ENCODE assay signal across 8 cellular contexts in genomic region chr1:116667577-116668105, GRCh38. TPM values are rescaled to one million over a fixed set of nuclear protein-coding genes. Genes with fewer than 3 reads are reported as not detected.
A peak's percentile ranks its signal among the peaks of the same experiment; 100 is the strongest.
DNase-seq lines count a peak whose midpoint lies in the region; ATAC-seq and TF ChIP-seq lines count a peak whose summit lies in the region.

Gene IGSF3 (minus strand): TSS chr1:116667733. CDS start chr1:116666326, 1,407 bp downstream.

- DNase-seq in DMS153 (lab: John Stamatoyannopoulos, UW) (peak; percentile 27), NCI-H748 treated with DMSO at 0.1 percent for 48 hours (lab: John Stamatoyannopoulos, UW) (peak; percentile 59), erythroblast (lab: John Stamatoyannopoulos, UW) (peak; percentile 83 to 87), myocyte (ENCODE audit: low read depth) (peak; percentile 56), inferior parietal cortex (ENCODE audit: extremely low spot score) (no peak)
- peak; percentile 59 for DNase-seq in activated CD8-positive, alpha-beta memory T cell treated with anti-CD3 and anti-CD28 coated beads, Interleukin-2, amount 10 ng/mL, durations not matched to agents 7 days and 5 days

- H3K27ac Mint-ChIP-seq in activated CD8-positive, alpha-beta memory T cell treated with anti-CD3 and anti-CD28 coated beads, Interleukin-2, amount 10 ng/mL, durations not matched to agents 7 days and 5 days, result no peak within 1 kb of the TSS
- no peak within 1 kb of the TSS for H3K27ac Mint-ChIP-seq in stimulated activated naive CD8-positive, alpha-beta T cell treated with anti-CD3 and anti-CD28 coated beads, Interleukin-15, Interleukin-2, amounts not matched to agents 100 ng/mL and 50 ng/mL, for 24 hours

- peak; percentile 55 for ATAC-seq in HG02571 (IDR thresholded peaks at IDR 0.05; ENCODE audit: unreplicated experiment)
- peak; percentile 91 for ATAC-seq in activated CD8-positive, alpha-beta memory T cell treated with anti-CD3 and anti-CD28 coated beads, Interleukin-2, amount 10 ng/mL, durations not matched to agents 7 days and 5 days

- H3K9me3 Mint-ChIP-seq in activated CD8-positive, alpha-beta memory T cell treated with anti-CD3 and anti-CD28 coated beads, Interleukin-2, amount 10 ng/mL, durations not matched to agents 7 days and 5 days (ENCODE audit: low read depth), result no peaks in the 10 kb centered on the region
- no peaks in the 10 kb centered on the region for H3K9me3 Mint-ChIP-seq in stimulated activated naive CD8-positive, alpha-beta T cell treated with anti-CD3 and anti-CD28 coated beads, Interleukin-15, Interleukin-2, amounts not matched to agents 100 ng/mL and 50 ng/mL, for 24 hours

- H3K4me1 Mint-ChIP-seq in activated CD8-positive, alpha-beta memory T cell treated with anti-CD3 and anti-CD28 coated beads, Interleukin-2, amount 10 ng/mL, durations not matched to agents 7 days and 5 days, result peaks cover 12% of the 10 kb centered on the region
- peaks cover 26% of the 10 kb centered on the region for H3K4me1 Mint-ChIP-seq in stimulated activated naive CD8-positive, alpha-beta T cell treated with anti-CD3 and anti-CD28 coated beads, Interleukin-15, Interleukin-2, amounts not matched to agents 100 ng/mL and 50 ng/mL, for 24 hours (ENCODE audit: low read depth)

- H3K4me3 Mint-ChIP-seq in activated CD8-positive, alpha-beta memory T cell treated with anti-CD3 and anti-CD28 coated beads, Interleukin-2, amount 10 ng/mL, durations not matched to agents 7 days and 5 days, result peak within 1 kb of the TSS; percentile 61
- peak within 1 kb of the TSS; percentile 81 for H3K4me3 Mint-ChIP-seq in stimulated activated naive CD8-positive, alpha-beta T cell treated with anti-CD3 and anti-CD28 coated beads, Interleukin-15, Interleukin-2, amounts not matched to agents 100 ng/mL and 50 ng/mL, for 24 hours

- no peak for TF ChIP-seq POLR2A in erythroblast (IDR thresholded peaks at IDR 0.05; ENCODE audit: low read length)

- no peaks in the 10 kb centered on the region for H3K36me3 Mint-ChIP-seq in activated CD8-positive, alpha-beta memory T cell treated with anti-CD3 and anti-CD28 coated beads, Interleukin-2, amount 10 ng/mL, durations not matched to agents 7 days and 5 days
- H3K36me3 Mint-ChIP-seq in stimulated activated naive CD8-positive, alpha-beta T cell treated with anti-CD3 and anti-CD28 coated beads, Interleukin-15, Interleukin-2, amounts not matched to agents 100 ng/mL and 50 ng/mL, for 24 hours (ENCODE audit: low read depth), result no peaks in the 10 kb centered on the region

- CTCF ChIA-PET in activated CD8-positive, alpha-beta memory T cell treated with anti-CD3 and anti-CD28 coated beads, Interleukin-2, amount 10 ng/mL, durations not matched to agents 7 days and 5 days (lab: Charles Lee), result interaction anchor here (0.7 to 2.8 kb wide), 2 partner anchors 10 to 31 kb away, joined by 3 to 8 read pairs; no protein-coding TSS in a partner anchor

- peaks cover 68% of the 10 kb centered on the region for H3K27me3 Mint-ChIP-seq in activated CD8-positive, alpha-beta memory T cell treated with anti-CD3 and anti-CD28 coated beads, Interleukin-2, amount 10 ng/mL, durations not matched to agents 7 days and 5 days
- H3K27me3 Mint-ChIP-seq in stimulated activated naive CD8-positive, alpha-beta T cell treated with anti-CD3 and anti-CD28 coated beads, Interleukin-15, Interleukin-2, amounts not matched to agents 100 ng/mL and 50 ng/mL, for 24 hours, result peaks cover 70% of the 10 kb centered on the region

RNA-seq across cellular contexts. Expression of gene IGSF3, which starts in this region (rescaled TPM):
- total RNA-seq in activated CD8-positive, alpha-beta memory T cell treated with anti-CD3 and anti-CD28 coated beads, Interleukin-2, amount 10 ng/mL, durations not matched to agents 7 days and 5 days, result under 1 TPM; 0.03 to 0.91 TPM
- total RNA-seq in myocyte, result 3.8 and 4.2 TPM in 2 replicates
- polyA plus RNA-seq in myocyte (2012), result 2.7 TPM

Comparison
In these comparisons a context has a peak if more than half of its experiments do, and no peak if none do; other contexts are left out.
1. Peak in DNase-seq and ATAC-seq in activated CD8-positive, alpha-beta memory T cell treated with anti-CD3 and anti-CD28 coated beads, Interleukin-2, amount 10 ng/mL, durations not matched to agents 7 days and 5 days; RNA of the gene not detected or under 1 TPM.